ENCODE assay signal across 1 cellular context in the genomic region with DNA sequence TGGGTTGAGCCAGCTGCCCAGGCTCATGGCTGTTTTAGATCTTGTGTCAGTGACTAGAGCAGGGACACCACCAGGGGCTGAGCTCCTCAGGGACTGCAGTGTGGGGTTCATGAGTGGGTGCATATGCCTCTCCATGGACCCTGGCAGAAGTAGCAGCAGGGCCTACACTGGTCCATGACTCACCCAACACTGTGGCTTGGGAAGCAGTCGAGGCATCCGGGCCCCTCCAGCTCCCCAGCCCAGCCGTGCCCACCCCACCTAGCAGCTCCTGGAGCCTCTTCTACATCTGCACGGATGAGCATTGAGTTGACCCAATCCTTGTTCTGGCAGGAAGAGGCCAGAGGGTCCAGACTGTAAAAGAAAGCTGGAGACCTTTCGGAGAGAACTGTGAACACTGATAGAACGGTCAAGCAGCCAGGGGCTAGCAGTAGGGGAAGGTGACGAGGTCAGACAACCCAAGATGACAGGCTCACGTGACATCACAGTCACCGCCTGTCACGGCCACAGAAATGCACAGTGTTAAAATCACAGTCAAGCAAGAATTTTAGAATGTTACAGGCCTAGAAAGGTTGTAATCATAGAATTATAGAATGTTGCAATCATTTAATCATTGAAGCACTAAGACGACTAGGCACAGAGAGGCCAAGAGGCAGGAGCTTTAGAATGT.
A peak's percentile ranks its signal among the peaks of the same experiment; 100 is the strongest.
TF ChIP-seq lines count a peak whose summit lies in the region.

No MANE protein-coding gene starts in this region.

TF ChIP-seq in IMR-90, 13 proteins besides CTCF, POLR2A, EP300 and RAD21 (continued from another document):
- TF ChIP-seq BHLHE40 (IDR thresholded peaks at IDR 0.05; ENCODE audit: low read depth, low read length) (no peak), CEBPB (IDR thresholded peaks at IDR 0.05; ENCODE audit: low read depth, low read length) (peak; percentile 78)
